In genomic region chr15:26744894-26745293, GRCh38 we compare ENCODE assay signal across 26 cellular contexts. TPM values are rescaled to one million over a fixed set of nuclear protein-coding genes. Genes with fewer than 3 reads are reported as not detected.
"Had no signal": no experiment of that assay in that cellular context is flagged by ENCODE, and none has a peak within 500 bp of the region (broad histone marks: within the 10 kb centered on the region; RNA-seq: fewer than 3 reads in every experiment).

No MANE protein-coding gene starts in this region.

- ATAC-seq: gastrocnemius medialis; left lobe of liver; mucosa of descending colon; natural killer cell treated with Interleukin-12 subunit alpha and Interleukin-12 subunit beta and Interleukin-15 and Interleukin-18, amount 100 ng/mL, for 72 hours; right lobe of liver; stimulated activated naive B cell treated with anti-CD40 and anti-IgM and Interleukin-4, amounts not matched to agents 10 μg/mL and 1 μg/mL and 100 μg/mL, for 72 hours had no signal

- H3K9ac ChIP-seq: parathyroid adenoma had no signal

- H3K4me1 Mint-ChIP-seq: memory B cell; mesothelial cell of epicardium; naive B cell; stimulated activated naive B cell treated with anti-CD40 and anti-IgM and Interleukin-4, amounts not matched to agents 10 μg/mL and 1 μg/mL and 100 μg/mL, for 72 hours had no signal

- H3K36me3 ChIP-seq: gastrocnemius medialis, right lobe of liver, transverse colon had no signal

- H3K27me3 Mint-ChIP-seq: memory B cell; naive B cell; natural killer cell treated with Interleukin-12 subunit alpha and Interleukin-12 subunit beta and Interleukin-15 and Interleukin-18, amount 100 ng/mL, for 72 hours; stimulated activated naive B cell treated with anti-CD40 and anti-IgM and Interleukin-4, amounts not matched to agents 10 μg/mL and 1 μg/mL and 100 μg/mL, for 72 hours; stimulated activated naive CD8-positive, alpha-beta T cell treated with anti-CD3 and anti-CD28 coated beads, Interleukin-15, Interleukin-2, amounts not matched to agents 100 ng/mL and 50 ng/mL, for 24 hours had no signal

- H3K27me3 ChIP-seq: gastrocnemius medialis, right lobe of liver, transverse colon had no signal

- H3K4me3 ChIP-seq: coronary artery, gastrocnemius medialis, lung, mucosa of descending colon, right lobe of liver, transverse colon had no signal

- H2AFZ ChIP-seq: parathyroid adenoma had no signal

- H3K9me3 Mint-ChIP-seq: mesothelial cell of epicardium; natural killer cell treated with Interleukin-12 subunit alpha and Interleukin-12 subunit beta and Interleukin-15 and Interleukin-18, amount 100 ng/mL, for 72 hours; neural crest cell had no signal

- H3K4me1 ChIP-seq: gastrocnemius medialis, parathyroid adenoma, right lobe of liver, transverse colon had no signal

- H3K4me3 Mint-ChIP-seq: memory B cell; mesothelial cell of epicardium; naive B cell; natural killer cell treated with Interleukin-12 subunit alpha and Interleukin-12 subunit beta and Interleukin-15 and Interleukin-18, amount 100 ng/mL, for 72 hours; neural crest cell; stimulated activated naive B cell treated with anti-CD40 and anti-IgM and Interleukin-4, amounts not matched to agents 10 μg/mL and 1 μg/mL and 100 μg/mL, for 72 hours; stimulated activated naive CD8-positive, alpha-beta T cell treated with anti-CD3 and anti-CD28 coated beads, Interleukin-15, Interleukin-2, amounts not matched to agents 100 ng/mL and 50 ng/mL, for 24 hours had no signal

- H3K27ac ChIP-seq: coronary artery, gastrocnemius medialis, parathyroid adenoma, right lobe of liver, transverse colon had no signal

- FAIRE-seq: endometrium, kidney, small intestine had no signal

- DNase-seq: dermis blood vessel endothelial cell; effector memory CD4-positive, alpha-beta T cell; foreskin fibroblast; gastrocnemius medialis; head of caudate nucleus; kidney; mucosa of descending colon; naive B cell; right lobe of liver; small intestine; stimulated activated CD4-positive, alpha-beta T cell treated with anti-CD3 and anti-CD28 coated beads, Interleukin-15, amount 100 ng/mL, for 24 hours; stimulated activated CD4-positive, alpha-beta T cell treated with anti-CD3 and anti-CD28 coated beads, Interleukin-2, amount 100 ng/mL, for 48 hours; stimulated activated naive B cell treated with anti-CD40 and anti-IgM and Interleukin-4, amounts not matched to agents 10 μg/mL and 1 μg/mL and 100 μg/mL, for 72 hours; transverse colon had no signal

- H3K27ac Mint-ChIP-seq: memory B cell; mesothelial cell of epicardium; naive B cell; natural killer cell treated with Interleukin-12 subunit alpha and Interleukin-12 subunit beta and Interleukin-15 and Interleukin-18, amount 100 ng/mL, for 72 hours; progenitor cell of endocrine pancreas; stimulated activated naive B cell treated with anti-CD40 and anti-IgM and Interleukin-4, amounts not matched to agents 10 μg/mL and 1 μg/mL and 100 μg/mL, for 72 hours; stimulated activated naive CD8-positive, alpha-beta T cell treated with anti-CD3 and anti-CD28 coated beads, Interleukin-15, Interleukin-2, amounts not matched to agents 100 ng/mL and 50 ng/mL, for 24 hours had no signal

- H3K36me3 Mint-ChIP-seq: memory B cell; mesothelial cell of epicardium; naive B cell; stimulated activated naive B cell treated with anti-CD40 and anti-IgM and Interleukin-4, amounts not matched to agents 10 μg/mL and 1 μg/mL and 100 μg/mL, for 72 hours had no signal

- H3K9me3 ChIP-seq: gastrocnemius medialis, right lobe of liver had no signal

- H3K79me2 ChIP-seq: parathyroid adenoma had no signal

RNA-seq across cellular contexts. Expression of gene GABRB3, which starts 28.0 kb away (rescaled TPM):
- total RNA-seq: glomerular endothelial cell; natural killer cell treated with Interleukin-12 subunit alpha and Interleukin-12 subunit beta and Interleukin-15 and Interleukin-18, amount 100 ng/mL, for 72 hours had no signal
